ENCODE assay signal across 15 cellular contexts in genomic region chr7:53218730-53219504, GRCh38.
DNase-seq lines count a peak whose midpoint lies in the region; ATAC-seq and TF ChIP-seq lines count a peak whose summit lies in the region.
"Had no signal": no experiment of that assay in that cellular context is flagged by ENCODE, and none has a peak within 500 bp of the region (broad histone marks: within the 10 kb centered on the region; RNA-seq: fewer than 3 reads in every experiment).

No MANE protein-coding gene starts in this region.

- H3K36me3 Mint-ChIP-seq in activated T-cell treated with anti-CD3 and anti-CD28 coated beads, Interleukin-2, amount 50 U/mL, for 72 hours (ENCODE audit: insufficient read depth in 2 of 2), result peaks cover 4 to 5% of the 10 kb centered on the region in 2 donors
- H3K36me3 Mint-ChIP-seq: activated naive CD8-positive, alpha-beta T cell treated with anti-CD3 and anti-CD28 coated beads, Interleukin-2, amount 10 ng/mL, durations not matched to agents 7 days and 5 days had no signal

- DNase-seq in astrocyte of the hippocampus (ENCODE audit: low read depth, low spot score) (peak; percentile 48), left cardiac atrium (peak; percentile 41), tibial artery (no peak), GM19240 (ENCODE audit: insufficient read length, low spot score) (no peak), SW480 (ENCODE audit: low spot score) (no peak), AG08396 (ENCODE audit: low spot score) (no peak)
- DNase-seq in activated T-cell treated with anti-CD3 and anti-CD28 coated beads, Interleukin-2, amount 50 U/mL, for 72 hours, result no peak
- DNase-seq: activated CD4-positive, alpha-beta T cell treated with anti-CD3 and anti-CD28 coated beads, Interleukin-2, amount 50 U/mL, for 4 hours; activated naive CD8-positive, alpha-beta T cell treated with anti-CD3 and anti-CD28 coated beads, Interleukin-2, amount 10 ng/mL, durations not matched to agents 7 days and 5 days; NCI-H2107; OCI-M1 had no signal

- H3K4me3 Mint-ChIP-seq in activated T-cell treated with anti-CD3 and anti-CD28 coated beads, Interleukin-2, amount 50 U/mL, for 72 hours, result no peak overlapping the region
- H3K4me3 Mint-ChIP-seq: activated naive CD8-positive, alpha-beta T cell treated with anti-CD3 and anti-CD28 coated beads, Interleukin-2, amount 10 ng/mL, durations not matched to agents 7 days and 5 days; T-helper 1 cell treated with Interleukin-12 subunit alpha and Interleukin-12 subunit beta and Interleukin-4 antibody, amounts not matched to agents 30 μg/mL and 1 μg/mL, for 36 hours had no signal

- H3K36me3 ChIP-seq in mucosa of rectum (ENCODE audit: control insufficient read depth in 2 of 2, insufficient read depth in 2 of 2, low read length in 2 of 2) (no peaks in the 10 kb centered on the region), tibial artery (no peaks in the 10 kb centered on the region)

- no peaks in the 10 kb centered on the region for H3K27me3 Mint-ChIP-seq in activated T-cell treated with anti-CD3 and anti-CD28 coated beads, Interleukin-2, amount 50 U/mL, for 72 hours (ENCODE audit: low read depth)
- H3K27me3 Mint-ChIP-seq: activated naive CD8-positive, alpha-beta T cell treated with anti-CD3 and anti-CD28 coated beads, Interleukin-2, amount 10 ng/mL, durations not matched to agents 7 days and 5 days had no signal

- no peaks in the 10 kb centered on the region for H3K4me1 Mint-ChIP-seq in activated T-cell treated with anti-CD3 and anti-CD28 coated beads, Interleukin-2, amount 50 U/mL, for 72 hours (ENCODE audit: low read depth)
- H3K4me1 Mint-ChIP-seq: activated naive CD8-positive, alpha-beta T cell treated with anti-CD3 and anti-CD28 coated beads, Interleukin-2, amount 10 ng/mL, durations not matched to agents 7 days and 5 days had no signal

- no peak overlapping the region for H3K27ac ChIP-seq in mucosa of rectum (ENCODE audit: low read depth in 2 of 2, low read length in 2 of 2)
- H3K27ac ChIP-seq in tibial artery, result no peak overlapping the region
- H3K27ac ChIP-seq: KMS-11 had no signal

- intact Hi-C loops in left cardiac atrium (cut with DNase I), result no loop called here
- intact Hi-C loops in tibial artery (cut with DNase I; ENCODE audit: low total_unique reads), result no loop called here

- no peak overlapping the region for H3K9ac ChIP-seq in mucosa of rectum (ENCODE audit: low read depth in 1 of 2, low read length in 2 of 2)
- H3K9ac ChIP-seq: KMS-11 had no signal

- H3K9me3 ChIP-seq in mucosa of rectum (ENCODE audit: control insufficient read depth in 2 of 2, low read length in 2 of 2), result peaks cover 2 to 8% of the 10 kb centered on the region in 2 donors
- peaks cover 0 to 14% (median 11%) of the 10 kb centered on the region in 3 donors for H3K9me3 ChIP-seq in tibial artery

- peaks cover 17 to 20% of the 10 kb centered on the region in 2 donors for H3K9me3 Mint-ChIP-seq in activated T-cell treated with anti-CD3 and anti-CD28 coated beads, Interleukin-2, amount 50 U/mL, for 72 hours

- TF ChIP-seq CTCF in tibial artery (IDR thresholded peaks at IDR 0.05), result no peak

- ATAC-seq in left cardiac atrium, result peak; percentile 87 to 88
- no peak for ATAC-seq in activated T-cell treated with anti-CD3 and anti-CD28 coated beads, Interleukin-2, amount 50 U/mL, for 72 hours (replicated peaks in 1 of 2)
- ATAC-seq: HCT116 had no signal

- no peaks in the 10 kb centered on the region for H3K4me1 ChIP-seq in mucosa of rectum (ENCODE audit: control insufficient read depth in 2 of 2, insufficient read depth in 2 of 2, low read length in 2 of 2)
- peaks cover 0 to 10% (median 5%) of the 10 kb centered on the region in 4 donors for H3K4me1 ChIP-seq in tibial artery

- H3K4me3 ChIP-seq in mucosa of rectum (ENCODE audit: low read length in 2 of 2), result peak overlapping the region; percentile 9 to 16
- H3K4me3 ChIP-seq in tibial artery, result peak overlapping the region; percentile 42 to 54

- H3K27me3 ChIP-seq in mucosa of rectum (ENCODE audit: control insufficient read depth in 2 of 2, insufficient read depth in 2 of 2, low read length in 2 of 2) (no peaks in the 10 kb centered on the region), tibial artery (no peaks in the 10 kb centered on the region)

- H3K27ac Mint-ChIP-seq in activated T-cell treated with anti-CD3 and anti-CD28 coated beads, Interleukin-2, amount 50 U/mL, for 72 hours, result no peak overlapping the region
- H3K27ac Mint-ChIP-seq: activated naive CD8-positive, alpha-beta T cell treated with anti-CD3 and anti-CD28 coated beads, Interleukin-2, amount 10 ng/mL, durations not matched to agents 7 days and 5 days; T-helper 1 cell treated with Interleukin-12 subunit alpha and Interleukin-12 subunit beta and Interleukin-4 antibody, amounts not matched to agents 30 μg/mL and 1 μg/mL, for 36 hours had no signal

Comparison
In these comparisons a context has a peak if more than half of its experiments do, and no peak if none do; other contexts are left out.
1. DNase-seq: peak in astrocyte of the hippocampus (single experiment) and left cardiac atrium (single experiment); none in tibial artery (0 of 2), GM19240 (single experiment), SW480 (single experiment), AG08396 (single experiment) and activated T-cell treated with anti-CD3 and anti-CD28 coated beads, Interleukin-2, amount 50 U/mL, for 72 hours (0 of 2).
2. ATAC-seq: peak in left cardiac atrium (2 of 2); none in activated T-cell treated with anti-CD3 and anti-CD28 coated beads, Interleukin-2, amount 50 U/mL, for 72 hours (0 of 2).